ENCODE assay signal across 8 cellular contexts in the genomic region with DNA sequence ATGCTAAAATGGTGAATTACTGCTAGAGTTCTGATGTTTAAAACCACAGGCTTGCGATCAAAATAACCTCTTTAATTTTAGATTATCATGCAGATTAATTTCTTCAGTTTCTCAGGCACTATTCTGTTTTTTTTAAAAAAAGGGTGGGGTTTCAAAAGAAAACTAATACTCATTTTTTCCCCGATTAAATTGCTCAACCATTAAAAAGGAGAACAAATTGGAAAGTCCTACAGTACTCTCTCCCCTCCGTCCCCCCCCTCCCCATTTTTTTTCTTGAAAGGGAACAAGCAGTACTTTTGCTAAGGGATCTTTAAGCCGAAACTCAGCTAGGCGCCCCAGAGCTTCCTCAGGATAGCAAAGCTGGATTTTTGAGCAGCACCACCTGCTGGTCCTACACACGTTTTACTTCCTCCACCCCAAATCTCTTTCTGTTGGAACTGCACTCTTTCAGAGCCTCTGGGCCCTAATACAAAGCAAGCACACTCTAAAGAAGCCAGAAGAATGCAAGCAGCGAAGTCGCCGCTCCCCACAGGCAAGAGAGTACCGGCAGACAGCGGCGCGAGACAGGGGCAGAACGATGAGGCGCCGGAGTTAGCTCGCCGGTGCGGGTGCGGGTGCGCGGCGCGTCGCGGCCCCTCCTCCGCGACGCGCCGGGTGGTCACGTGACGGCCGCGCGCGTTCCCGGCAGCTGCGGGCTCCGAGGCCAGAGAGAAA. TPM values are rescaled to one million over a fixed set of nuclear protein-coding genes. Genes with fewer than 3 reads are reported as not detected.
A peak's percentile ranks its signal among the peaks of the same experiment; 100 is the strongest.
DNase-seq lines count a peak whose midpoint lies in the region; ATAC-seq, FAIRE-seq and TF ChIP-seq lines count a peak whose summit lies in the region.

A gene with protein sequence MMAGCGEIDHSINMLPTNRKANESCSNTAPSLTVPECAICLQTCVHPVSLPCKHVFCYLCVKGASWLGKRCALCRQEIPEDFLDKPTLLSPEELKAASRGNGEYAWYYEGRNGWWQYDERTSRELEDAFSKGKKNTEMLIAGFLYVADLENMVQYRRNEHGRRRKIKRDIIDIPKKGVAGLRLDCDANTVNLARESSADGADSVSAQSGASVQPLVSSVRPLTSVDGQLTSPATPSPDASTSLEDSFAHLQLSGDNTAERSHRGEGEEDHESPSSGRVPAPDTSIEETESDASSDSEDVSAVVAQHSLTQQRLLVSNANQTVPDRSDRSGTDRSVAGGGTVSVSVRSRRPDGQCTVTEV (plus strand): TSS at position 687 of the 714 bp plus-strand sequence. CDS start 13,475 bp downstream, outside the sequence.

- POLR2A ChIA-PET in CD8-positive, alpha-beta T cell (lab: Charles Lee) = interaction anchor here (1.5 to 1.7 kb wide), 4 partner anchors 9 to 1476 kb away, joined by 4 to 7 read pairs (median 6); partner anchors contain the start of gene NCOA7
- POLR2A ChIA-PET in H1 (lab: Charles Lee; ENCODE audit: partially characterized antibody) = interaction anchor here (0.6 to 3.6 kb wide), 14 partner anchors 10 to 253 kb away, joined by 3 to 16 read pairs (median 3); partner anchors contain the start of gene MTCL3

- intact Hi-C loops in CD8-positive, alpha-beta T cell (cut with DNase I, micrococcal nuclease) = loop anchor here (1.0 to 10.0 kb wide), 15 partner anchors 36 to 1964 kb away; partner anchors contain the start of genes CENPW (in 2 of the 2), ECHDC1 (in 2 of the 2), NCOA7 (in 2 of the 2) and PTPRK (in 2 of the 2)

- H2BK12ac ChIP-seq in H1 (ENCODE audit: low read depth, low read length) = no peak within 1 kb of the TSS; the same call in 1 of the 2 replicates

- ATAC-seq in CD8-positive, alpha-beta T cell = peak; percentile 78
- ATAC-seq in GM19455 (IDR thresholded peaks at IDR 0.05; ENCODE audit: unreplicated experiment) (peak; percentile 85), memory B cell (ENCODE audit: low read depth) (peak; percentile 77)

- peak within 1 kb of the TSS; percentile 90 to 99 (median 94) for H3K9ac ChIP-seq in H1 (replicated peaks in 1 of 4; ENCODE audit: extremely low read depth in 1 of 4, low read depth in 3 of 4, low read length in 3 of 4)

- no peak for FAIRE-seq in H1 (lab: Jason Lieb, UNC)

- peak; percentile 42 to 47 for TF ChIP-seq RAD21 in H1 (IDR thresholded peaks at IDR 0.05 in 1 of 2, conservative IDR thresholded peaks at IDR 0.05 in 1 of 2; ENCODE audit: low read depth in 2 of 2, low read length in 2 of 2)

- H3K23me2 ChIP-seq in H1 (ENCODE audit: low read depth, low read length) = no peaks in the 10 kb centered on the region

- peak within 1 kb of the TSS; percentile 99 for H3K18ac ChIP-seq in H1 (ENCODE audit: extremely low read depth, low read length)

- TF ChIP-seq EP300 in H1 (IDR thresholded peaks at IDR 0.05; ENCODE audit: borderline replicate concordance in 1 of 2, low read depth in 2 of 2, low read length in 2 of 2) = no peak

- peak within 1 kb of the TSS; percentile 95 for H3K4me3 ChIP-seq in CD8-positive, alpha-beta T cell (ENCODE audit: low read depth, low read length)
- H3K4me3 ChIP-seq in H1 (ENCODE audit: extremely low read depth in 1 of 4, insufficient read depth in 2 of 4, low read depth in 3 of 4, low read length in 4 of 4) = peak within 1 kb of the TSS; percentile 86 to 96 (median 90)

- peak; percentile 68 for TF ChIP-seq CTCF in CD8-positive, alpha-beta T cell (IDR thresholded peaks at IDR 0.05)
- peak; percentile 28 to 59 (median 43) for TF ChIP-seq CTCF in H1 (IDR thresholded peaks at IDR 0.05; ENCODE audit: control extremely low read depth in 1 of 3, insufficient read depth in 1 of 3, low read depth in 1 of 3, low read length in 3 of 3)

- peak within 1 kb of the TSS; percentile 93 for H2BK5ac ChIP-seq in H1 (ENCODE audit: low read depth, low read length)

- peak within 1 kb of the TSS; percentile 93; the same call in 1 of the 2 replicates for H4K8ac ChIP-seq in H1 (ENCODE audit: extremely low read depth, insufficient read depth, low read length)

- peak within 1 kb of the TSS; percentile 89 for H3K27ac ChIP-seq in CD8-positive, alpha-beta T cell (ENCODE audit: low read depth, low read length)
- H3K27ac ChIP-seq in H1 (ENCODE audit: low read depth, low read length) = peak within 1 kb of the TSS; percentile 91

- H2AK5ac ChIP-seq in H1 (ENCODE audit: low read depth, low read length) = no peak within 1 kb of the TSS

- H4K91ac ChIP-seq in H1 (replicated peaks; ENCODE audit: insufficient read length, low read length) = peak within 1 kb of the TSS; percentile 39

- H3K4me1 ChIP-seq in CD8-positive, alpha-beta T cell (ENCODE audit: insufficient read depth, low read length) = peaks cover 20% of the 10 kb centered on the region
- H3K4me1 ChIP-seq in H1 (replicated peaks in 1 of 4; ENCODE audit: control insufficient read depth in 3 of 4, insufficient read depth in 4 of 4, low read length in 3 of 4) = peaks cover 0 to 5% (median 0%) of the 10 kb centered on the region in 4 experiments; a peak in 1 of 7 replicates

- H3K56ac ChIP-seq in H1 (replicated peaks; ENCODE audit: insufficient read length, low read depth, low read length) = peak within 1 kb of the TSS; percentile 87

- no peak; a peak in 1 of 3 replicates for TF ChIP-seq POLR2A in H1 (IDR thresholded peaks at IDR 0.05; ENCODE audit: control extremely low read depth in 1 of 2, low read depth in 2 of 2, low read length in 2 of 2)

- no peaks in the 10 kb centered on the region for H3K79me1 ChIP-seq in H1 (ENCODE audit: low read depth, low read length)

- no peaks in the 10 kb centered on the region for H3K36me3 ChIP-seq in CD8-positive, alpha-beta T cell (ENCODE audit: insufficient read depth, low read length)
- H3K36me3 ChIP-seq in H1 (ENCODE audit: control insufficient read depth in 2 of 4, insufficient read depth in 4 of 4, low read length in 3 of 4) = no peaks in the 10 kb centered on the region; a peak in 1 of 8 replicates

- no peak within 1 kb of the TSS for H2BK120ac ChIP-seq in H1 (replicated peaks; ENCODE audit: low read depth, low read length)

- peaks cover 8% of the 10 kb centered on the region for H3K36me3 Mint-ChIP-seq in CD8-positive, alpha-beta T cell
- H3K36me3 Mint-ChIP-seq in memory B cell = no peaks in the 10 kb centered on the region

- peak within 1 kb of the TSS; percentile 99 for H4K5ac ChIP-seq in H1 (ENCODE audit: insufficient read length, low read depth, low read length)

- H2BK15ac ChIP-seq in H1 (ENCODE audit: low read length) = no peak within 1 kb of the TSS

- no peaks in the 10 kb centered on the region for H3K9me3 Mint-ChIP-seq in CD8-positive, alpha-beta T cell
- H3K9me3 Mint-ChIP-seq in memory B cell = no peaks in the 10 kb centered on the region

- peaks cover 4 to 42% of the 10 kb centered on the region in 2 experiments; a peak in 3 of 4 replicates for H3K79me2 ChIP-seq in H1 (ENCODE audit: control insufficient read depth in 1 of 2, insufficient read depth in 2 of 2, low read length in 2 of 2)

- H3K27ac Mint-ChIP-seq in CD8-positive, alpha-beta T cell = peak within 1 kb of the TSS; percentile 99
- peak within 1 kb of the TSS; percentile 98 for H3K27ac Mint-ChIP-seq in memory B cell

- H3K27me3 ChIP-seq in CD8-positive, alpha-beta T cell (ENCODE audit: insufficient read depth, low read length) = no peaks in the 10 kb centered on the region
- H3K27me3 ChIP-seq in H1 (replicated peaks in 1 of 4; ENCODE audit: control insufficient read depth in 3 of 4, extremely low read depth in 1 of 4, insufficient read depth in 3 of 4, low read length in 3 of 4) = no peaks in the 10 kb centered on the region

- H3K4ac ChIP-seq in H1 (replicated peaks; ENCODE audit: insufficient read length, low read depth, low read length) = peak within 1 kb of the TSS; percentile 23

- H4K20me1 ChIP-seq in H1 (replicated peaks in 1 of 2; ENCODE audit: control insufficient read depth in 1 of 2, insufficient read depth in 2 of 2, low read length in 2 of 2) = peaks cover under 1 to 3% of the 10 kb centered on the region in 2 experiments

- H3K23ac ChIP-seq in H1 (ENCODE audit: insufficient read length) = no peak within 1 kb of the TSS

- DNase-seq in CD8-positive, alpha-beta T cell = peak; percentile 42 to 83 (median 68)
- DNase-seq in HK-2 (ENCODE audit: unreplicated experiment) (peak; percentile 79), NCI-H82 (lab: John Stamatoyannopoulos, UW) (peak; percentile 93), H1 (ENCODE audit: low read depth in 1 of 2, low spot score in 2 of 2) (peak; percentile 41 to 81), memory B cell (ENCODE audit: low spot score in 2 of 2) (peak; percentile 64 to 82)
- peak; percentile 90 for DNase-seq in activated CD8-positive, alpha-beta memory T cell treated with anti-CD3 and anti-CD28 coated beads for 24 hours
- DNase-seq in stimulated activated CD8-positive, alpha-beta memory T cell treated with anti-CD3 and anti-CD28 coated beads, Interleukin-12 subunit alpha, Interleukin-12 subunit beta, amount 100 ng/mL, for 1 hour (ENCODE audit: low read depth) = peak; percentile 44

- H3K9me3 ChIP-seq in CD8-positive, alpha-beta T cell (ENCODE audit: low read length) = no peaks in the 10 kb centered on the region
- H3K9me3 ChIP-seq in H1 (ENCODE audit: insufficient read depth in 2 of 2, low read depth in 1 of 2, low read length in 1 of 2) = no peaks in the 10 kb centered on the region

- 2% methylated on average over 40 of the region's 40 CpGs; no CpG with 5 or more reads in 1 of the 2 experiments for WGBS in H1 (ENCODE audit: extremely low coverage in 1 of 2, insufficient coverage in 1 of 2, insufficient read length in 1 of 2, insufficient replicate concordance in 2 of 2, low coverage in 1 of 2, low lambda C conversion rate in 2 of 2, missing lambda C conversion rate in 1 of 2), 2 experiments

- peak within 1 kb of the TSS; percentile 99 for H3K4me3 Mint-ChIP-seq in CD8-positive, alpha-beta T cell
- peak within 1 kb of the TSS; percentile 92 for H3K4me3 Mint-ChIP-seq in memory B cell

- H3K27me3 Mint-ChIP-seq in CD8-positive, alpha-beta T cell (ENCODE audit: low read depth) = peaks cover 1% of the 10 kb centered on the region
- no peaks in the 10 kb centered on the region for H3K27me3 Mint-ChIP-seq in memory B cell

- CTCF ChIA-PET in CD8-positive, alpha-beta T cell (lab: Charles Lee) = interaction anchor here (0.6 to 2.1 kb wide), 19 partner anchors 9 to 234 kb away, joined by 3 to 10 read pairs (median 4); partner anchors contain the start of gene ECHDC1
- CTCF ChIA-PET in H1 (lab: Charles Lee; ENCODE audit: partially characterized antibody) = interaction anchor here (0.6 to 3.9 kb wide), 12 partner anchors 9 to 280 kb away, joined by 3 to 23 read pairs (median 4); no protein-coding TSS in a partner anchor

- H3K4me1 Mint-ChIP-seq in CD8-positive, alpha-beta T cell (ENCODE audit: low read depth) = peaks cover 37% of the 10 kb centered on the region
- peaks cover 14% of the 10 kb centered on the region for H3K4me1 Mint-ChIP-seq in memory B cell

- peak within 1 kb of the TSS; percentile 62 to 74 for H3K4me2 ChIP-seq in H1 (ENCODE audit: insufficient read depth in 1 of 2, low read depth in 2 of 2, low read length in 2 of 2)

- no peak within 1 kb of the TSS for H3K14ac ChIP-seq in H1 (ENCODE audit: insufficient read length)

- H2BK20ac ChIP-seq in H1 (ENCODE audit: low read length) = no peak within 1 kb of the TSS; the same call in 1 of the 2 replicates

- peak within 1 kb of the TSS; percentile 86; the same call in 1 of the 2 replicates for H2AFZ ChIP-seq in H1 (ENCODE audit: low read length)

RNA-seq across cellular contexts. Expression of the gene that starts here (rescaled TPM):
- total RNA-seq in CD8-positive, alpha-beta T cell = 1 to 10 TPM; 7.2 to 8.9 TPM
- 28.8 and 30.8 TPM in 2 replicates for total RNA-seq in H1 (2021; fragmentation: NEBNext Ultra II Directional; extraction: Animal tissue kit (Norgen Biotek cat#: 25700))
- polyA plus RNA-seq in H1 (2011; rRNA removed) = 11.6 and 16.1 TPM in 2 replicates
- 27.2 TPM for polyA plus RNA-seq in H1 (2011; cell fraction: cytosol; rRNA removed)
- 19.8 TPM for polyA plus RNA-seq in H1 (2011; cell fraction: nucleus; rRNA removed)
- 19.4 to 29.3 TPM (median 23.4 TPM) in 4 replicates for polyA plus RNA-seq in H1 (2012, experiment 1 of 2)
- 2.3 TPM for polyA plus RNA-seq in H1 (2012, experiment 2 of 2)
- polyA plus RNA-seq in H1 (2013, experiment 1 of 2) = 19.5 TPM
- 17.9 TPM for polyA plus RNA-seq in H1 (2013, experiment 2 of 2)
- 27.2 and 28.3 TPM in 2 replicates for polyA minus RNA-seq in H1 (2011; rRNA and poly(A)+ RNA removed)
- polyA minus RNA-seq in H1 (2011; cell fraction: cytosol; rRNA and poly(A)+ RNA removed) = 15.0 TPM
- polyA minus RNA-seq in H1 (2011; cell fraction: nucleus; rRNA and poly(A)+ RNA removed) = 35.8 TPM

Comparison
In these comparisons a context has a peak if more than half of its experiments do, and no peak if none do; other contexts are left out.
1. Peak in every context shown above with its lines: DNase-seq, ATAC-seq, H3K4me3 ChIP-seq and H3K27ac ChIP-seq.